In genomic region chr6:101722991-101723579, GRCh38 we compare ENCODE assay signal across 14 cellular contexts.
A peak's percentile ranks its signal among the peaks of the same experiment; 100 is the strongest.
DNase-seq lines count a peak whose midpoint lies in the region; ATAC-seq and TF ChIP-seq lines count a peak whose summit lies in the region.
"Had no signal": no experiment of that assay in that cellular context is flagged by ENCODE, and none has a peak within 500 bp of the region (broad histone marks: within the 10 kb centered on the region; RNA-seq: fewer than 3 reads in every experiment).

No MANE protein-coding gene starts in this region.

- no peaks in the 10 kb centered on the region for H3K36me3 ChIP-seq in BJ (ENCODE audit: control insufficient read depth, insufficient read depth, low read length)

- H3K4me3 ChIP-seq in BJ (ENCODE audit: low read depth, low read length): no peak overlapping the region

- CTCF ChIA-PET in BJ (lab: Yijun Ruan, JAX): no interaction called here

- ATAC-seq in Right ventricle myocardium inferior (no peak), HG03280 (IDR thresholded peaks at IDR 0.05; ENCODE audit: unreplicated experiment) (no peak)
- ATAC-seq: stimulated activated naive CD8-positive, alpha-beta T cell treated with anti-CD3 and anti-CD28 coated beads, Interleukin-15, Interleukin-2, amounts not matched to agents 100 U/mL and 50 U/mL, for 24 hours had no signal

- intact Hi-C loops in Right ventricle myocardium inferior (cut with DNase I): no loop called here

- DNase-seq in BJ (ENCODE audit: low read depth): peak; percentile 78
- DNase-seq in OCI-M1 (lab: John Stamatoyannopoulos, UW): peak; percentile 31
- DNase-seq in dedifferentiated amniotic fluid mesenchymal stem cell (ENCODE audit: extremely low spot score): peak; percentile 90
- peak; percentile 80 for DNase-seq in non-pigmented ciliary epithelial cell (ENCODE audit: low read depth)
- DNase-seq in GM19240 (ENCODE audit: insufficient read length, low spot score): no peak
- DNase-seq in cerebellar cortex (ENCODE audit: low spot score): no peak
- DNase-seq in Right ventricle myocardium inferior (ENCODE audit: missing footprints): no peak
- DNase-seq: activated naive CD8-positive, alpha-beta T cell treated with anti-CD3 and anti-CD28 coated beads, Interleukin-2, amount 10 ng/mL, durations not matched to agents 7 days and 5 days; CD4-positive, alpha-beta memory T cell; hypothalamus; MV-4-11; stimulated activated CD4-positive, alpha-beta T cell treated with anti-CD3 and anti-CD28 coated beads, Interleukin-4, amount 100 ng/mL, for 24 hours; stimulated activated naive CD8-positive, alpha-beta T cell treated with anti-CD3 and anti-CD28 coated beads, Interleukin-15, Interleukin-2, amounts not matched to agents 100 U/mL and 50 U/mL, for 24 hours had no signal

- no peak for TF ChIP-seq CTCF in BJ (IDR thresholded peaks at IDR 0.05; ENCODE audit: insufficient read depth, low read depth, low read length)

- POLR2A ChIA-PET in BJ (lab: Charles Lee): no interaction called here

- H3K27me3 ChIP-seq in BJ (ENCODE audit: control insufficient read depth, insufficient read depth, low read length): no peaks in the 10 kb centered on the region

Comparison
In these comparisons a context has a peak if more than half of its experiments do, and no peak if none do; other contexts are left out.
1. DNase-seq: peak in BJ (single experiment), OCI-M1 (single experiment), dedifferentiated amniotic fluid mesenchymal stem cell (single experiment) and non-pigmented ciliary epithelial cell (single experiment); none in GM19240 (single experiment), cerebellar cortex (single experiment) and Right ventricle myocardium inferior (single experiment).